ENCODE assay signal across 23 cellular contexts in the genomic region with DNA sequence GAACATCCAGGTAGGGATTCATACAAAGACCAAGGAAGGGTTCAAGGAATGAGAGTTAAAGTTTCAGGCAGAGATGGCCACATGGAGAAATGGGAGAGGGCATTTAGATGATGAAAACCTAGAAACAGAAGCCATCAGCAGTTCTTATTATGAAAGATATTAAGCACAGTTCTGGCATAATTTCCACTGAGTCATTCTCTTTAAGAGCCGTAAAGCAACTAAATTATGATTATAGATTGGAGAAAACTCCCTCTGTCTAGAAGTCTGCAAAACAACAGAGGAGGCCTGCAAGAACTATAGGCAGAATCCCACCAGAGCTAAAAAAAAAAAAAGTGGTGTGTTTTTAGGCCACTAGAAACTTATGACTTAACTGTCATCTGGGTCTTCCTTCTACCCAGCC.
DNase-seq lines count a peak whose midpoint lies in the region; ATAC-seq and TF ChIP-seq lines count a peak whose summit lies in the region.
"Had no signal": no experiment of that assay in that cellular context is flagged by ENCODE, and none has a peak within 500 bp of the region (broad histone marks: within the 10 kb centered on the region; RNA-seq: fewer than 3 reads in every experiment).

No MANE protein-coding gene starts in this region.

- H3K36me3 Mint-ChIP-seq in nephron (ENCODE audit: low read depth): no peaks in the 10 kb centered on the region
- no peaks in the 10 kb centered on the region for H3K36me3 Mint-ChIP-seq in activated CD4-positive, alpha-beta T cell treated with anti-CD3 and anti-CD28 coated beads, Interleukin-2, amount 10 ng/mL, durations not matched to agents 24 days and 14 days (ENCODE audit: low read depth)
- H3K36me3 Mint-ChIP-seq: CD4-positive, CD25-positive, alpha-beta regulatory T cell; CD8-positive, alpha-beta memory T cell; IgD-negative memory B cell had no signal

- in situ Hi-C loops in GM23248 (cut with MboI): no loop called here

- H3K9me3 ChIP-seq in GM23248 (ENCODE audit: low read depth): no peaks in the 10 kb centered on the region
- H3K9me3 ChIP-seq: BE2C had no signal

- H3K36me3 ChIP-seq in GM23248 (ENCODE audit: low read depth): no peaks in the 10 kb centered on the region
- H3K36me3 ChIP-seq: BE2C had no signal

- no peaks in the 10 kb centered on the region for H3K9me3 Mint-ChIP-seq in nephron
- H3K9me3 Mint-ChIP-seq in activated CD4-positive, alpha-beta T cell treated with anti-CD3 and anti-CD28 coated beads, Interleukin-2, amount 10 ng/mL, durations not matched to agents 24 days and 14 days: no peaks in the 10 kb centered on the region
- H3K9me3 Mint-ChIP-seq: HFFc6, IgD-negative memory B cell had no signal

- ATAC-seq in HG03045 (IDR thresholded peaks at IDR 0.05; ENCODE audit: unreplicated experiment): no peak
- ATAC-seq: GM12878, HCT116, HepG2 had no signal

- no peaks in the 10 kb centered on the region for H3K27me3 Mint-ChIP-seq in nephron (ENCODE audit: low read depth)
- H3K27me3 Mint-ChIP-seq in activated CD4-positive, alpha-beta T cell treated with anti-CD3 and anti-CD28 coated beads, Interleukin-2, amount 10 ng/mL, durations not matched to agents 24 days and 14 days: no peaks in the 10 kb centered on the region
- H3K27me3 Mint-ChIP-seq: CD4-positive, CD25-positive, alpha-beta regulatory T cell; CD8-positive, alpha-beta memory T cell; IgD-negative memory B cell had no signal

- H3K4me3 ChIP-seq in GM23248: no peak overlapping the region
- H3K4me3 ChIP-seq: GM12878 had no signal

- H3K9ac ChIP-seq in GM23248: no peak overlapping the region

- WGBS in GM23248 (ENCODE audit: low coverage in 1 of 2, low lambda C conversion rate in 2 of 2, missing lambda C conversion rate in 2 of 2), 2 experiments: 19 to 32% methylated on average over 1 of the region's 1 CpG

- DNase-seq in GM23248 (peak; percentile 20), amniotic epithelial cell (ENCODE audit: low read depth) (peak; percentile 31), fibroblast of gingiva (ENCODE audit: low read depth) (peak; percentile 29), iPS-NIHi7 (ENCODE audit: extremely low spot score) (no peak)
- DNase-seq in activated CD4-positive, alpha-beta T cell treated with anti-CD3 and anti-CD28 coated beads, Interleukin-2, amount 10 ng/mL, durations not matched to agents 24 days and 14 days: no peak
- DNase-seq: BE2C; C1 segment of cervical spinal cord; CD4-positive, CD25-positive, alpha-beta regulatory T cell; CD8-positive, alpha-beta memory T cell; COR-L47; DMS 273 treated with DMSO at 0.1 percent for 48 hours; DMS53; DND-41; EL; GOT3; H7; HFFc6 had no signal

- H2AFZ ChIP-seq in GM23248: no peak overlapping the region

- H3K27ac Mint-ChIP-seq in nephron: peak overlapping the region in 2 of 3 experiments; percentile 83 to 88
- no peak overlapping the region for H3K27ac Mint-ChIP-seq in activated CD4-positive, alpha-beta T cell treated with anti-CD3 and anti-CD28 coated beads, Interleukin-2, amount 10 ng/mL, durations not matched to agents 24 days and 14 days
- H3K27ac Mint-ChIP-seq: CD4-positive, CD25-positive, alpha-beta regulatory T cell; CD8-positive, alpha-beta memory T cell; HFFc6 had no signal

- no peaks in the 10 kb centered on the region for H3K9me2 ChIP-seq in GM23248 (ENCODE audit: insufficient read depth)

- no peaks in the 10 kb centered on the region for H3K4me1 ChIP-seq in GM23248 (ENCODE audit: insufficient read depth)
- H3K4me1 ChIP-seq: BE2C had no signal

- H3K27ac ChIP-seq in GM23248: no peak overlapping the region

- H4K20me1 ChIP-seq in GM23248 (ENCODE audit: insufficient read depth): no peaks in the 10 kb centered on the region

- intact Hi-C loops in activated CD4-positive, alpha-beta T cell treated with anti-CD3 and anti-CD28 coated beads, Interleukin-2, amount 10 ng/mL, durations not matched to agents 24 days and 14 days (cut with micrococcal nuclease): no loop called here

- no peak overlapping the region for H3K4me3 Mint-ChIP-seq in nephron
- no peak overlapping the region for H3K4me3 Mint-ChIP-seq in activated CD4-positive, alpha-beta T cell treated with anti-CD3 and anti-CD28 coated beads, Interleukin-2, amount 10 ng/mL, durations not matched to agents 24 days and 14 days
- H3K4me3 Mint-ChIP-seq: CD4-positive, CD25-positive, alpha-beta regulatory T cell; CD8-positive, alpha-beta memory T cell; HFFc6; IgD-negative memory B cell had no signal

- no peaks in the 10 kb centered on the region for H3K79me2 ChIP-seq in GM23248 (ENCODE audit: insufficient read depth)

- H3K4me1 Mint-ChIP-seq in nephron: peaks cover 43% of the 10 kb centered on the region
- no peaks in the 10 kb centered on the region for H3K4me1 Mint-ChIP-seq in activated CD4-positive, alpha-beta T cell treated with anti-CD3 and anti-CD28 coated beads, Interleukin-2, amount 10 ng/mL, durations not matched to agents 24 days and 14 days
- H3K4me1 Mint-ChIP-seq: CD4-positive, CD25-positive, alpha-beta regulatory T cell; CD8-positive, alpha-beta memory T cell; IgD-negative memory B cell had no signal

- H3K4me2 ChIP-seq in GM23248 (ENCODE audit: unreplicated experiment): no peak overlapping the region

- TF ChIP-seq CTCF in nephron (IDR thresholded peaks at IDR 0.05; ENCODE audit: unreplicated experiment in 3 of 3): no peak

- H3K27me3 ChIP-seq in GM23248 (replicated peaks; ENCODE audit: insufficient read depth): peaks cover 49% of the 10 kb centered on the region
- H3K27me3 ChIP-seq: BE2C had no signal

- no peaks in the 10 kb centered on the region for H3F3A ChIP-seq in GM23248 (ENCODE audit: insufficient read depth)

Comparison
In these comparisons a context has a peak if more than half of its experiments do, and no peak if none do; other contexts are left out.
1. DNase-seq: peak in GM23248 (single experiment), amniotic epithelial cell (single experiment) and fibroblast of gingiva (single experiment); none in activated CD4-positive, alpha-beta T cell treated with anti-CD3 and anti-CD28 coated beads, Interleukin-2, amount 10 ng/mL, durations not matched to agents 24 days and 14 days (single experiment) and iPS-NIHi7 (single experiment).